Comparison of ENCODE assay signal across 8 cellular contexts in genomic region chr16:67659675-67660563, GRCh38. TPM values are rescaled to one million over a fixed set of nuclear protein-coding genes. Genes with fewer than 3 reads are reported as not detected.
DNase-seq lines count a peak whose midpoint lies in the region; ATAC-seq, FAIRE-seq and TF ChIP-seq lines count a peak whose summit lies in the region.

Gene ACD (minus strand): TSS chr16:67660260. CDS start chr16:67660220, 40 bp downstream.

- peak within 1 kb of the TSS; percentile 93 for H3K4me3 Mint-ChIP-seq in dendritic cell treated with granulocyte-macrophage colony-stimulating factor and Interleukin-4, amounts not matched to agents 40 ng/mL and 50 ng/mL, for 4 days

- intact Hi-C loops in dendritic cell treated with granulocyte-macrophage colony-stimulating factor and Interleukin-4, amounts not matched to agents 40 ng/mL and 50 ng/mL, for 4 days (cut with micrococcal nuclease) = loop anchor here (1.0 kb wide), 1 partner anchor 98 kb away; the partner anchor contains the start of gene CTCF
- intact Hi-C loops in HepG2 (cut with micrococcal nuclease; ENCODE audit: unreplicated experiment) = no loop called here

- H3K36me3 ChIP-seq in BLaER1 = peaks cover 61% of the 10 kb centered on the region
- peaks cover 6 to 13% of the 10 kb centered on the region in 2 experiments; a peak in 4 of 5 replicates for H3K36me3 ChIP-seq in HepG2 (replicated peaks in 1 of 2; ENCODE audit: control insufficient read depth in 1 of 2, insufficient read depth in 2 of 2, low read length in 2 of 2)

- TF ChIP-seq CTCF in HepG2 (CRISPR knock-in tag; IDR thresholded peaks at IDR 0.05) = peak; percentile 21

- peak within 1 kb of the TSS; percentile 83 for H2AFZ ChIP-seq in HepG2 (ENCODE audit: low read length)

- under 1% methylated on average over 32 of the region's 83 CpGs for WGBS in HepG2 (ENCODE audit: low lambda C conversion rate)

- H3K4me1 Mint-ChIP-seq in dendritic cell treated with granulocyte-macrophage colony-stimulating factor and Interleukin-4, amounts not matched to agents 40 ng/mL and 50 ng/mL, for 4 days (ENCODE audit: low read depth) = peaks cover 36% of the 10 kb centered on the region

- CTCF ChIA-PET in HepG2 (lab: Yijun Ruan, JAX; ENCODE audit: low intra/inter-chr PET ratio, low total read pairs) = no interaction called here

- H3K79me2 ChIP-seq in HepG2 (ENCODE audit: insufficient read depth, low read length) = peaks cover 11% of the 10 kb centered on the region

- DNase-seq in NCI-H748 (lab: John Stamatoyannopoulos, UW; ENCODE audit: unreplicated experiment) (peak; percentile 85), HepG2 (ENCODE audit: low spot score) (peak; percentile 89)
- DNase-seq in activated CD4-positive, alpha-beta T cell treated with anti-CD3 and anti-CD28 coated beads, Interleukin-2, amount 50 U/mL, for 4 hours = peak; percentile 86 to 89
- peak; percentile 95 for DNase-seq in stimulated activated CD4-positive, alpha-beta T cell treated with anti-CD3 and anti-CD28 coated beads, Interleukin-4, amount 100 ng/mL, for 1 hour

- no peaks in the 10 kb centered on the region for H3K9me3 Mint-ChIP-seq in dendritic cell treated with granulocyte-macrophage colony-stimulating factor and Interleukin-4, amounts not matched to agents 40 ng/mL and 50 ng/mL, for 4 days

- peaks cover 11% of the 10 kb centered on the region for H3K27me3 Mint-ChIP-seq in dendritic cell treated with granulocyte-macrophage colony-stimulating factor and Interleukin-4, amounts not matched to agents 40 ng/mL and 50 ng/mL, for 4 days

- in situ Hi-C loops in HepG2 (cut with HindIII; ENCODE audit: extremely low pct_ligation_motif_present, low pct_unique_long_range_greater_than_20kb) = loop anchor here (10.0 kb wide), 1 partner anchor 275 kb away; the partner anchor contains the start of genes CTRL and PSMB10

- H4K20me1 ChIP-seq in BLaER1 = peaks cover 63% of the 10 kb centered on the region
- H4K20me1 ChIP-seq in HepG2 (ENCODE audit: insufficient read depth, low read length) = 0 out of 2 replicates have a peak, but pooled peaks cover 3% of the 10 kb centered on the region

- H3K27ac Mint-ChIP-seq in dendritic cell treated with granulocyte-macrophage colony-stimulating factor and Interleukin-4, amounts not matched to agents 40 ng/mL and 50 ng/mL, for 4 days = peak within 1 kb of the TSS; percentile 89

- POLR2A ChIA-PET in HepG2 (lab: Yijun Ruan, JAX) = interaction anchor here (0.6 to 2.0 kb wide), 21 partner anchors 9 to 425 kb away, joined by 3 to 14 read pairs (median 3); partner anchors contain the start of genes ATP6V0D1, CTCF, HSD11B2 and LCAT

- H3K9me3 ChIP-seq in BLaER1 = no peaks in the 10 kb centered on the region
- H3K9me3 ChIP-seq in HepG2 (ENCODE audit: low read length) = no peaks in the 10 kb centered on the region

- peak within 1 kb of the TSS; percentile 76 for H3K27ac ChIP-seq in BLaER1
- H3K27ac ChIP-seq in HepG2 (ENCODE audit: extremely low read length, insufficient read depth, low read length) = peak within 1 kb of the TSS; percentile 87

- H3K9ac ChIP-seq in BLaER1 (peak within 1 kb of the TSS; percentile 84), HepG2 (ENCODE audit: insufficient read depth, low read depth, low read length) (peak within 1 kb of the TSS; percentile 87)

- H3K4me1 ChIP-seq in BLaER1 (peaks cover 42% of the 10 kb centered on the region), HepG2 (ENCODE audit: insufficient read depth, low read length) (peaks cover 14% of the 10 kb centered on the region)

- TF ChIP-seq RAD21 in HepG2 (CRISPR knock-in tag; IDR thresholded peaks at IDR 0.05) = no peak; the same call in 1 of the 2 replicates

- peak; percentile 44 for ATAC-seq in HG03378 (IDR thresholded peaks at IDR 0.05; ENCODE audit: unreplicated experiment)
- ATAC-seq in HepG2 = peak; percentile 75

- peak within 1 kb of the TSS; percentile 81 for H3K4me3 ChIP-seq in BLaER1
- peak within 1 kb of the TSS; percentile 73 to 94 (median 93) for H3K4me3 ChIP-seq in HepG2 (replicated peaks in 1 of 3; ENCODE audit: insufficient read depth in 1 of 3, low read depth in 2 of 3, low read length in 3 of 3)

- no peak for FAIRE-seq in HepG2 (lab: Jason Lieb, UNC)

- H3K27me3 ChIP-seq in BLaER1 = no peaks in the 10 kb centered on the region
- H3K27me3 ChIP-seq in HepG2 (ENCODE audit: control insufficient read depth in 1 of 2, insufficient read depth in 2 of 2, low read length in 2 of 2) = no peaks in the 10 kb centered on the region; a peak in 1 of 5 replicates

- H3K4me2 ChIP-seq in BLaER1 = peak within 1 kb of the TSS; percentile 98
- H3K4me2 ChIP-seq in HepG2 (ENCODE audit: low read depth, low read length) = peak within 1 kb of the TSS; percentile 94

- TF ChIP-seq EP300 in HepG2 (IDR thresholded peaks at IDR 0.05; ENCODE audit: low read depth in 2 of 2, low read length in 2 of 2) (no peak), HepG2 (CRISPR knock-in tag; IDR thresholded peaks at IDR 0.05; ENCODE audit: borderline replicate concordance) (0 out of 2 replicates have a peak, but pooled peaks have one; percentile 36)

- peak; percentile 86 for TF ChIP-seq POLR2A in GM19099 (IDR thresholded peaks at IDR 0.05; ENCODE audit: extremely low read depth, insufficient read length, low read depth)
- TF ChIP-seq POLR2A in HepG2 (IDR thresholded peaks at IDR 0.05; ENCODE audit: insufficient read depth in 1 of 2, low read depth in 2 of 2, low read length in 2 of 2) = peak in 1 of 2 experiments; percentile 78; a peak in 2 of 4 replicates

- H3K36me3 Mint-ChIP-seq in dendritic cell treated with granulocyte-macrophage colony-stimulating factor and Interleukin-4, amounts not matched to agents 40 ng/mL and 50 ng/mL, for 4 days (ENCODE audit: low read depth) = peaks cover 62% of the 10 kb centered on the region

- TSS peak; percentile 85 for BruUV-seq in HepG2 (replicated peaks; lab: Mats Ljungman, UMichigan)

TF ChIP-seq in HepG2, 621 proteins besides CTCF, POLR2A, EP300 and RAD21 (continues in another document):
- TF ChIP-seq GFI1 (CRISPR knock-in tag; IDR thresholded peaks at IDR 0.05; ENCODE audit: borderline replicate concordance) (peak; percentile 66; the same call in 1 of the 2 replicates), ZHX1 (CRISPR knock-in tag; IDR thresholded peaks at IDR 0.05; ENCODE audit: low read depth) (0 out of 2 replicates have a peak, but pooled peaks have one; percentile 24), GLMP (CRISPR knock-in tag; IDR thresholded peaks at IDR 0.05; ENCODE audit: borderline replicate concordance) (no peak), MTF2 (CRISPR knock-in tag; IDR thresholded peaks at IDR 0.05; ENCODE audit: borderline replicate concordance) (0 out of 2 replicates have a peak, but pooled peaks have one; percentile 21), ZFP41 (CRISPR knock-in tag; IDR thresholded peaks at IDR 0.05; ENCODE audit: borderline replicate concordance) (peak; percentile 89; the same call in 1 of the 2 replicates)

RNA-seq across cellular contexts. Expression of gene ACD, which starts in this region (rescaled TPM):
- 26.1 and 32.6 TPM in 2 replicates for total RNA-seq in HepG2 (2016; rRNA removed; fragmentation: Illumina TruSeq; extraction: Trizol)
- 11.9 and 12.4 TPM in 2 replicates for total RNA-seq in HepG2 (2016; cell fraction: cytosol; rRNA removed; fragmentation: Illumina TruSeq; extraction: Trizol; ENCODE audit: low read depth)
- 22.4 and 31.8 TPM in 2 replicates for total RNA-seq in HepG2 (2016; cell fraction: insoluble cytoplasmic fraction; rRNA removed; fragmentation: Illumina TruSeq; extraction: Trizol)
- 20.9 and 24.1 TPM in 2 replicates for total RNA-seq in HepG2 (2016; cell fraction: membrane; rRNA removed; fragmentation: Illumina TruSeq; extraction: Trizol)
- total RNA-seq in HepG2 (2016; cell fraction: nucleus; rRNA removed; fragmentation: Illumina TruSeq; extraction: Trizol) = 18.3 and 24.0 TPM in 2 replicates
- 37.1 and 38.3 TPM in 2 replicates for polyA plus RNA-seq in HepG2 (2011; rRNA removed)
- 15.3 and 28.8 TPM in 2 replicates for polyA plus RNA-seq in HepG2 (2011; cell fraction: cytosol; rRNA removed)
- polyA plus RNA-seq in HepG2 (2011; cell fraction: nucleus; rRNA removed) = 82.8 and 84.5 TPM in 2 replicates
- 28.9 and 29.0 TPM in 2 replicates for polyA plus RNA-seq in HepG2 (2012)
- 18.7 and 21.0 TPM in 2 replicates for polyA plus RNA-seq in HepG2 (2016; cell fraction: cytosol; fragmentation: Illumina TruSeq; extraction: Trizol; ENCODE audit: low read depth)
- polyA plus RNA-seq in HepG2 (2016; cell fraction: insoluble cytoplasmic fraction; fragmentation: Illumina TruSeq; extraction: Trizol; ENCODE audit: low read depth) = 30.7 and 42.2 TPM in 2 replicates
- 29.3 and 29.6 TPM in 2 replicates for polyA plus RNA-seq in HepG2 (2016; cell fraction: membrane; fragmentation: Illumina TruSeq; extraction: Trizol; ENCODE audit: low read depth)
- 42.9 and 46.5 TPM in 2 replicates for polyA plus RNA-seq in HepG2 (2016; cell fraction: nucleus; fragmentation: Illumina TruSeq; extraction: Trizol; ENCODE audit: insufficient read depth, low read depth)
- polyA minus RNA-seq in HepG2 (2011; rRNA and poly(A)+ RNA removed; ENCODE audit: low replicate concordance) = 39.4 and 41.0 TPM in 2 replicates
- polyA minus RNA-seq in HepG2 (2011; cell fraction: cytosol; rRNA and poly(A)+ RNA removed) = 18.9 and 21.7 TPM in 2 replicates
- polyA minus RNA-seq in HepG2 (2011; cell fraction: nucleus; rRNA and poly(A)+ RNA removed) = 18.6 and 22.8 TPM in 2 replicates

Comparison
In these comparisons a context has a peak if more than half of its experiments do, and no peak if none do; other contexts are left out.
1. Peak in every context shown above with its lines: DNase-seq, ATAC-seq, H3K4me3 ChIP-seq and H3K27ac ChIP-seq.